ENCODE assay signal across 20 cellular contexts in genomic region chr6:159163901-159164370, GRCh38. TPM values are rescaled to one million over a fixed set of nuclear protein-coding genes. Genes with fewer than 3 reads are reported as not detected.
DNase-seq lines count a peak whose midpoint lies in the region; ATAC-seq, FAIRE-seq and TF ChIP-seq lines count a peak whose summit lies in the region.
"Had no signal": no experiment of that assay in that cellular context is flagged by ENCODE, and none has a peak within 500 bp of the region (broad histone marks: within the 10 kb centered on the region; RNA-seq: fewer than 3 reads in every experiment).

No MANE protein-coding gene starts in this region.

- H3K23ac ChIP-seq in IMR-90 (ENCODE audit: low read depth, low read length) = no peak overlapping the region

- WGBS in IMR-90 (ENCODE audit: extremely low coverage in 2 of 2, insufficient read length in 1 of 2), 2 experiments = no CpG with 5 or more reads among the region's 5 CpGs
- WGBS in K562 (ENCODE audit: insufficient coverage, low coverage, missing lambda C conversion rate) = 2% methylated on average over 5 of the region's 5 CpGs
- WGBS in hepatocyte (ENCODE audit: low lambda C conversion rate, missing lambda C conversion rate) = 64% methylated on average over 5 of the region's 5 CpGs

- intact Hi-C loops in A673 (cut with micrococcal nuclease; ENCODE audit: unreplicated experiment) = no loop called here
- intact Hi-C loops in IMR-90 (cut with micrococcal nuclease) = no loop called here
- intact Hi-C loops in K562 (cut with micrococcal nuclease) = no loop called here

- H4K20me1 ChIP-seq in IMR-90 (ENCODE audit: insufficient read depth, low read length) (no peaks in the 10 kb centered on the region), K562 (replicated peaks; ENCODE audit: control insufficient read depth, insufficient read depth, low read length) (no peaks in the 10 kb centered on the region), hepatocyte (ENCODE audit: insufficient read depth, poor library complexity, severe bottlenecking) (no peaks in the 10 kb centered on the region)

- in situ Hi-C loops in IMR-90 (cut with MboI; ENCODE audit: low sequenced_read_pairs) = no loop called here
- in situ Hi-C loops in K562 (cut with MboI) = no loop called here

- no peak overlapping the region for H3K4me2 ChIP-seq in IMR-90 (ENCODE audit: low read depth, low read length)
- no peak overlapping the region for H3K4me2 ChIP-seq in K562 (ENCODE audit: insufficient read depth, low read length)
- peak overlapping the region; percentile 21 for H3K4me2 ChIP-seq in hepatocyte
- H3K4me2 ChIP-seq: GM23338, KMS-11 had no signal

- CTCF ChIA-PET in A673 (lab: Charles Lee) (no interaction called here), IMR-90 (lab: Yijun Ruan, JAX) (no interaction called here), K562 (lab: Yijun Ruan, JAX; ENCODE audit: low intra/inter-chr PET ratio) (no interaction called here)

- H3K9me1 ChIP-seq in IMR-90 (ENCODE audit: insufficient read depth, low read length) (no peaks in the 10 kb centered on the region), K562 (ENCODE audit: control insufficient read depth, insufficient read depth, low read length) (no peaks in the 10 kb centered on the region)

- H3K79me2 ChIP-seq in K562 (ENCODE audit: control insufficient read depth, insufficient read depth, low read length) (no peaks in the 10 kb centered on the region), hepatocyte (no peaks in the 10 kb centered on the region)

- H3K9ac ChIP-seq in IMR-90 (ENCODE audit: low read depth, low read length) (no peak overlapping the region), K562 (ENCODE audit: insufficient read depth in 1 of 2, low read depth in 2 of 2, low read length in 2 of 2) (no peak overlapping the region)
- H3K9ac ChIP-seq: KMS-11 had no signal

- no peak overlapping the region for H4K91ac ChIP-seq in IMR-90 (ENCODE audit: insufficient read depth, low read depth, low read length)

- no peak overlapping the region for H4K8ac ChIP-seq in IMR-90 (ENCODE audit: low read depth in 2 of 2, low read length in 2 of 2)

- no peak for TF ChIP-seq CTCF in A673 (conservative IDR thresholded peaks at IDR 0.05; ENCODE audit: low read depth, low read length)
- TF ChIP-seq CTCF in IMR-90 (conservative IDR thresholded peaks at IDR 0.05; ENCODE audit: low read depth, low read length) = no peak
- TF ChIP-seq CTCF in K562 (IDR thresholded peaks at IDR 0.05 in 2 of 3, conservative IDR thresholded peaks at IDR 0.05 in 1 of 3; ENCODE audit: insufficient read depth in 2 of 3, low read depth in 1 of 3, low read length in 3 of 3) = no peak
- no peak for TF ChIP-seq CTCF in hepatocyte (IDR thresholded peaks at IDR 0.05; ENCODE audit: poor library complexity)

- H2BK20ac ChIP-seq in IMR-90 (ENCODE audit: low read depth, low read length) = no peak overlapping the region

- ATAC-seq in IMR-90 (ENCODE audit: low read depth) (peak; percentile 43), K562 (no peak)
- ATAC-seq: gastroesophageal sphincter; GM23338; left lobe of liver; PC-3; stimulated activated effector memory CD8-positive, alpha-beta T cell treated with anti-CD3 and anti-CD28 coated beads, Interleukin-12 subunit alpha, Interleukin-12 subunit beta, amount 100 ng/mL, for 72 hours had no signal

- peak; percentile 53 for DNase-seq in A673 (ENCODE audit: low spot score)
- DNase-seq in IMR-90 = peak; percentile 42
- no peak for DNase-seq in K562 (ENCODE audit: extremely low read depth in 1 of 4, low spot score in 3 of 4)
- DNase-seq in hepatocyte (ENCODE audit: low spot score) = peak; percentile 37
- no peak for DNase-seq in effector CD8-positive, alpha-beta T cell (lab: John Stamatoyannopoulos, UW)
- DNase-seq in activated naive CD4-positive, alpha-beta T cell treated with Interleukin-2 at 50 U/mL for 16 hours = no peak
- DNase-seq in pons (ENCODE audit: low spot score) = no peak
- DNase-seq in islet precursor cell = no peak
- DNase-seq: activated naive CD8-positive, alpha-beta T cell treated with anti-CD3 and anti-CD28 coated beads, Interleukin-2, amount 10 ng/mL, durations not matched to agents 7 days and 5 days; CD8-positive, alpha-beta memory T cell; DND-41; NCI-H1105 treated with DMSO at 0.1 percent for 48 hours; PC-3; tibial artery had no signal

- no peak overlapping the region for H2AK9ac ChIP-seq in IMR-90 (replicated peaks; ENCODE audit: low read depth, low read length, poor library complexity)

- no peaks in the 10 kb centered on the region for H3K9me2 ChIP-seq in hepatocyte (replicated peaks; ENCODE audit: insufficient read depth)

- H2AFZ ChIP-seq in IMR-90 (replicated peaks; ENCODE audit: low read length, poor library complexity) = no peak overlapping the region
- H2AFZ ChIP-seq in K562 (ENCODE audit: low read depth, low read length) = no peak overlapping the region
- no peak overlapping the region for H2AFZ ChIP-seq in hepatocyte
- H2AFZ ChIP-seq: GM23338 had no signal

- TF ChIP-seq RAD21 in IMR-90 (IDR thresholded peaks at IDR 0.05; ENCODE audit: low read length) (no peak), K562 (CRISPR knock-in tag; conservative IDR thresholded peaks at IDR 0.05 in 1 of 2, IDR thresholded peaks at IDR 0.05 in 1 of 2) (no peak)

- H2AK5ac ChIP-seq in IMR-90 (ENCODE audit: low read depth, low read length) = no peak overlapping the region

- no peak for TF ChIP-seq EP300 in K562 (IDR thresholded peaks at IDR 0.05; ENCODE audit: low read length)

- TF ChIP-seq POLR2A in IMR-90 (IDR thresholded peaks at IDR 0.05; ENCODE audit: low read depth, low read length) = no peak
- TF ChIP-seq POLR2A in K562 (conservative IDR thresholded peaks at IDR 0.05) = no peak

- H3K4me3 ChIP-seq in A673 (ENCODE audit: low read depth, low read length, poor library complexity, severe bottlenecking) = no peak overlapping the region
- H3K4me3 ChIP-seq in IMR-90 (ENCODE audit: insufficient read depth, low read depth, low read length) = no peak overlapping the region
- H3K4me3 ChIP-seq in K562 = no peak overlapping the region
- H3K4me3 ChIP-seq in hepatocyte = no peak overlapping the region
- H3K4me3 ChIP-seq: gastroesophageal sphincter, GM23338, tibial artery had no signal

- no peak overlapping the region for H3K56ac ChIP-seq in IMR-90 (ENCODE audit: extremely low read depth, insufficient read depth, low read length)

- BruUV-seq in A673 (replicated peaks; lab: Mats Ljungman, UMichigan) (no TSS peak), IMR-90 (replicated peaks; lab: Mats Ljungman, UMichigan) (no TSS peak), K562 (replicated peaks; lab: Mats Ljungman, UMichigan) (no TSS peak)

- H2BK120ac ChIP-seq in IMR-90 (ENCODE audit: low read depth, low read length) = no peak overlapping the region

- dilution Hi-C loops in IMR-90 (cut with HindIII; ENCODE audit: low sequenced_read_pairs, unreplicated experiment) = no loop called here

- H3K36me3 ChIP-seq in A673 (ENCODE audit: insufficient read depth, low read length, poor library complexity, severe bottlenecking) (no peaks in the 10 kb centered on the region), IMR-90 (ENCODE audit: control insufficient read depth, insufficient read depth, low read length) (no peaks in the 10 kb centered on the region), K562 (ENCODE audit: control insufficient read depth, insufficient read depth, low read length) (no peaks in the 10 kb centered on the region), hepatocyte (replicated peaks; ENCODE audit: insufficient read depth, low read depth) (no peaks in the 10 kb centered on the region)
- H3K36me3 ChIP-seq: gastroesophageal sphincter, tibial artery had no signal

- H3K4me1 ChIP-seq in A673 (ENCODE audit: insufficient read depth, low read length, poor library complexity, severe bottlenecking) (peaks cover 15% of the 10 kb centered on the region), IMR-90 (ENCODE audit: control insufficient read depth, insufficient read depth, low read length) (no peaks in the 10 kb centered on the region; the same call in 1 of the 2 replicates), K562 (replicated peaks in 1 of 2; ENCODE audit: control insufficient read depth in 2 of 2, insufficient read depth in 2 of 2, low read length in 2 of 2) (peaks cover 0 to 6% of the 10 kb centered on the region in 2 experiments; a peak in 2 of 5 replicates), hepatocyte (ENCODE audit: insufficient read depth) (peaks cover 7% of the 10 kb centered on the region)

- H3K79me1 ChIP-seq in IMR-90 (ENCODE audit: low read depth in 1 of 2, low read length in 2 of 2) = no peaks in the 10 kb centered on the region

- H3K4ac ChIP-seq in IMR-90 (ENCODE audit: low read depth, low read length) = no peak overlapping the region

- H4K5ac ChIP-seq in IMR-90 (ENCODE audit: low read depth, low read length) = no peak overlapping the region

- no peak overlapping the region for H3K14ac ChIP-seq in IMR-90 (replicated peaks; ENCODE audit: low read depth, low read length)

- no peaks in the 10 kb centered on the region for H3K9me3 ChIP-seq in A673 (ENCODE audit: low read depth, low read length, poor library complexity, severe bottlenecking)
- no peaks in the 10 kb centered on the region for H3K9me3 ChIP-seq in IMR-90 (ENCODE audit: control insufficient read depth, insufficient read depth, low read length)
- H3K9me3 ChIP-seq in K562 (replicated peaks; ENCODE audit: control insufficient read depth, insufficient read depth, low read depth, low read length) = no peaks in the 10 kb centered on the region
- H3K9me3 ChIP-seq in hepatocyte (ENCODE audit: low read depth) = no peaks in the 10 kb centered on the region
- H3K9me3 ChIP-seq: tibial artery had no signal

- H3K27ac ChIP-seq in A673 (ENCODE audit: low read depth, low read length, poor library complexity, severe bottlenecking) (no peak overlapping the region), IMR-90 (ENCODE audit: insufficient read depth, low read length) (no peak overlapping the region), K562 (ENCODE audit: extremely low read depth, low read depth, low read length) (no peak overlapping the region), hepatocyte (no peak overlapping the region)
- H3K27ac ChIP-seq: gastroesophageal sphincter, KMS-11, tibial artery had no signal

- no peak overlapping the region for H2BK15ac ChIP-seq in IMR-90 (ENCODE audit: low read depth, low read length)

- FAIRE-seq in K562 (lab: Jason Lieb, UNC) = no peak

- POLR2A ChIA-PET in A673 (lab: Charles Lee; ENCODE audit: low non-redundant PET) (no interaction called here), IMR-90 (lab: Charles Lee; ENCODE audit: unreplicated experiment) (no interaction called here), K562 (lab: Yijun Ruan, JAX) (no interaction called here)

- H3K18ac ChIP-seq in IMR-90 (ENCODE audit: low read depth, low read length) = no peak overlapping the region

- no peak overlapping the region for H2BK5ac ChIP-seq in IMR-90 (ENCODE audit: low read depth, low read length, poor library complexity, severe bottlenecking)

- H3K27me3 ChIP-seq in A673 (replicated peaks; ENCODE audit: insufficient read depth, low read depth, low read length, poor library complexity) (peaks cover 8% of the 10 kb centered on the region), IMR-90 (ENCODE audit: control insufficient read depth, insufficient read depth, low read length) (peaks cover 36% of the 10 kb centered on the region), K562 (ENCODE audit: control insufficient read depth in 2 of 2, insufficient read depth in 2 of 2, low read length in 2 of 2) (peaks cover 9 to 28% of the 10 kb centered on the region in 2 experiments), hepatocyte (peaks cover 35% of the 10 kb centered on the region)

RNA-seq across cellular contexts. Expression of gene FNDC1, which starts 5.3 kb away (rescaled TPM):
- total RNA-seq in A673 (2021) (not detected in 2 replicates), IMR-90 (2012; rRNA removed) (not detected in 2 replicates), K562 (2014; rRNA removed) (not detected in 2 replicates), K562 (2014; rRNA removed; fragmentation: Illumina TruSeq; extraction: Trizol) (not detected in 2 replicates), K562 (2015; rRNA removed; fragmentation: Illumina TruSeq; extraction: Trizol) (not detected in 2 replicates), K562 (2021) (not detected in 2 replicates), hepatocyte (1.3 TPM in 2 replicates)
- polyA plus RNA-seq in IMR-90 (2012; rRNA removed) (0.03 and 0.04 TPM in 2 replicates), K562 (2011; rRNA removed) (not detected in 2 replicates), K562 (2014; fragmentation: Illumina TruSeq; extraction: Trizol) (not detected in 2 replicates), K562 (2014; fragmentation: Nextera tagmentation; extraction: Ambion mirVana) (not detected), K562 (2014; rRNA removed) (not detected in 2 replicates), hepatocyte (0.84 and 1.7 TPM in 2 replicates)
- 0.03 and 0.06 TPM in 2 replicates for polyA plus RNA-seq in IMR-90 (2012; cell fraction: cytosol; rRNA removed)
- 0.05 TPM in 2 replicates for polyA plus RNA-seq in IMR-90 (2012; cell fraction: nucleus; rRNA removed; ENCODE audit: low replicate concordance)
- total RNA-seq in K562 (2011; cell fraction: chromatin; rRNA removed; ENCODE audit: low replicate concordance) = not detected in 2 replicates
- total RNA-seq in K562 (2011; cell fraction: nucleolus; rRNA removed) = not detected in 2 replicates
- not detected in 2 replicates for total RNA-seq in K562 (2011; cell fraction: nucleoplasm; rRNA removed)
- not detected in 2 replicates for polyA plus RNA-seq in K562 (2011; cell fraction: cytosol; rRNA removed)
- not detected in 2 replicates for polyA plus RNA-seq in K562 (2011; cell fraction: nucleus; rRNA removed)
- polyA plus RNA-seq in K562 (2012) = not detected in 2 replicates
- not detected in 2 replicates for polyA minus RNA-seq in K562 (2011; rRNA and poly(A)+ RNA removed)
- polyA minus RNA-seq in K562 (2011; cell fraction: cytosol; rRNA and poly(A)+ RNA removed) = not detected in 2 replicates
- polyA minus RNA-seq in K562 (2011; cell fraction: nucleus; rRNA and poly(A)+ RNA removed) = not detected in 2 replicates
- total RNA-seq: activated naive CD8-positive, alpha-beta T cell treated with anti-CD3 and anti-CD28 coated beads, Interleukin-2, amount 10 ng/mL, durations not matched to agents 7 days and 5 days; mononuclear cell; PC-3 had no signal
- polyA plus RNA-seq: CD8-positive, alpha-beta memory T cell had no signal

Comparison
In these comparisons a context has a peak if more than half of its experiments do, and no peak if none do; other contexts are left out.
1. DNase-seq: peak in A673 (single experiment), IMR-90 (single experiment) and hepatocyte (single experiment); none in K562 (0 of 4), effector CD8-positive, alpha-beta T cell (single experiment), activated naive CD4-positive, alpha-beta T cell treated with Interleukin-2 at 50 U/mL for 16 hours (single experiment), pons (single experiment) and islet precursor cell (single experiment).